In the genomic region with DNA sequence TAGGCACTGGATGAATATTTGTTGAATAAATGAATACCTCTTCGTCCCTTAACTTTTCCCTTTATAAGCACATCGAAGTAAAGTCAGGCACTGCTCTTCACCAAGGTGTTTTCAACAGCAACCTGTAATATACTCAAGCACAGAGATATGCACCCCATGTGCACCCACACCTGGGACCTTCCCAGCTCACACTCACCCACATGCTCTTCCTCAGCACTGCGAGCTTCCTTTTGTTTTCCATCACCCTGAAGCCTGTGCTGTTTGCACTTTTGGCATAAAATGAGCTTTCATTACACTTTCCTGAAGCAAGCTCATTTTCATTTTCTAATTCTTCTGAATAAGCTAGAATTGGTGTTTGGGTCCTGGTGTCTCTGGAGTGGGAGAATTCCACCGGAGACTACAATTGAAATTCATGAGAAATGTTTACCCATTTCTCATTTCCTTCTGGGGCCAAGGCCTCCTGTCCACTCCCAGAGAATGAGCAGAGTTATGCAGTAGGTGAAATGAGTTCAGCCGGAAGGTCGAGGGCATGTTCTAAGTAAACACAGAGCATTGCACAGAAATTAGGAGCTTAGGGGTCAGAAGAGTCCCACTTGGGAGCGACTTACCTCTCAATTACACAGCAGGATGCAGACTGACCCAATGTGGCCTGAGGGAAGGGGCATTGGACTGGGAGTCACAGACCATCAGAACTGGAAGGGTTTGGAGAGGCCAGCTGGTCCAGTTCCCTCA, we compare ENCODE assay signal across 1 cellular context.
TF ChIP-seq lines count a peak whose summit lies in the region.

No MANE protein-coding gene starts in this region.

TF ChIP-seq in HepG2, 621 proteins besides CTCF, POLR2A, EP300 and RAD21 (continued from another document and continues in another):
- TF ChIP-seq SOX13 (IDR thresholded peaks at IDR 0.05) = peak; percentile 49; the same call in 1 of the 2 replicates
- TF ChIP-seq SOX13 (CRISPR knock-in tag; conservative IDR thresholded peaks at IDR 0.05 in 1 of 2, IDR thresholded peaks at IDR 0.05 in 1 of 2) = peak in 1 of 2 experiments; percentile 86; a peak in 2 of 4 replicates
- no peak for TF ChIP-seq MAF1 (CRISPR knock-in tag; IDR thresholded peaks at IDR 0.05; ENCODE audit: borderline replicate concordance)
- peak; percentile 41 for TF ChIP-seq ZNF883 (CRISPR knock-in tag; IDR thresholded peaks at IDR 0.05; ENCODE audit: not compliant biosample characterization)
- no peak for TF ChIP-seq NFE2L2 (IDR thresholded peaks at IDR 0.05; ENCODE audit: low read length)
- TF ChIP-seq ZFP36 (IDR thresholded peaks at IDR 0.05; ENCODE audit: borderline replicate concordance, low read depth, low read length, partially characterized antibody) = no peak
- TF ChIP-seq ZBTB43 (CRISPR knock-in tag; conservative IDR thresholded peaks at IDR 0.05) = peak; percentile 79
- no peak for TF ChIP-seq ARNT (IDR thresholded peaks at IDR 0.05)
- TF ChIP-seq, protein P1, sequence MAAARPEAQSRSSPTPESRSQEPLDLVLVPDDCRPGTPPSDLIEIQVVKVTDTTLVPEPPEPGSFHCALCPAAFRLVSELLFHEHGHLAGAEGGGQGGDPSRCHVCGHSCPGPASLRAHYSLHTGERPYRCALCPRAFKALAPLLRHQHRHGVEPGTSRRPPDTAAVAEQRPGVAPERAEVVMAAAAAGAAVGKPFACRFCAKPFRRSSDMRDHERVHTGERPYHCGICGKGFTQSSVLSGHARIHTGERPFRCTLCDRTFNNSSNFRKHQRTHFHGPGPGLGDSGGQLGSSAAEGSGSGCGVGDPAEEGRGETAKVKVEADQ (CRISPR knock-in tag; IDR thresholded peaks at IDR 0.05; ENCODE audit: borderline replicate concordance) = 0 out of 2 replicates have a peak, but pooled peaks have one; percentile 64
- no peak for TF ChIP-seq NCOA5 (CRISPR knock-in tag; IDR thresholded peaks at IDR 0.05)
- no peak for TF ChIP-seq HNRNPUL1 (IDR thresholded peaks at IDR 0.05; ENCODE audit: low read depth, low read length)
- no peak for TF ChIP-seq ZFP90 (CRISPR knock-in tag; IDR thresholded peaks at IDR 0.05; ENCODE audit: borderline replicate concordance)
- no peak for TF ChIP-seq ZNF235 (CRISPR knock-in tag; IDR thresholded peaks at IDR 0.05; ENCODE audit: borderline replicate concordance)
- peak; percentile 100 for TF ChIP-seq RXRB (CRISPR knock-in tag; IDR thresholded peaks at IDR 0.05; ENCODE audit: borderline replicate concordance)
- TF ChIP-seq ZBTB38 (CRISPR knock-in tag; IDR thresholded peaks at IDR 0.05) = peak; percentile 59
- TF ChIP-seq EED (CRISPR knock-in tag; IDR thresholded peaks at IDR 0.05) = no peak
- no peak for TF ChIP-seq SP1 (IDR thresholded peaks at IDR 0.05)
- TF ChIP-seq SP1 (CRISPR knock-in tag; IDR thresholded peaks at IDR 0.05) = no peak
- TF ChIP-seq CBX5 (CRISPR knock-in tag; IDR thresholded peaks at IDR 0.05; ENCODE audit: borderline replicate concordance) = no peak; the same call in 1 of the 2 replicates
- peak; percentile 91 for TF ChIP-seq KDM3A (CRISPR knock-in tag; IDR thresholded peaks at IDR 0.05; ENCODE audit: low read depth)
- peak; percentile 69; the same call in 1 of the 2 replicates for TF ChIP-seq KDM4B (CRISPR knock-in tag; IDR thresholded peaks at IDR 0.05)
- TF ChIP-seq THYN1 (CRISPR knock-in tag; IDR thresholded peaks at IDR 0.05; ENCODE audit: borderline replicate concordance, low read depth) = no peak
- peak; percentile 76 for TF ChIP-seq CREM (IDR thresholded peaks at IDR 0.05)
- no peak for TF ChIP-seq CREM (CRISPR knock-in tag; IDR thresholded peaks at IDR 0.05)
- TF ChIP-seq MLX (CRISPR knock-in tag; IDR thresholded peaks at IDR 0.05) = peak; percentile 78
- TF ChIP-seq NFIB (CRISPR knock-in tag; IDR thresholded peaks at IDR 0.05; ENCODE audit: borderline replicate concordance) = no peak
- TF ChIP-seq ZNF572 (CRISPR knock-in tag; IDR thresholded peaks at IDR 0.05) = no peak
- no peak for TF ChIP-seq ARNT2 (CRISPR knock-in tag; IDR thresholded peaks at IDR 0.05; ENCODE audit: low read depth)
- peak; percentile 67; the same call in 1 of the 2 replicates for TF ChIP-seq LCORL (IDR thresholded peaks at IDR 0.05)
- peak; percentile 96 for TF ChIP-seq LCORL (CRISPR knock-in tag; IDR thresholded peaks at IDR 0.05)
- TF ChIP-seq ZNF510 (CRISPR knock-in tag; IDR thresholded peaks at IDR 0.05; ENCODE audit: low read depth) = 0 out of 2 replicates have a peak, but pooled peaks have one; percentile 74
- TF ChIP-seq DBP (CRISPR knock-in tag; IDR thresholded peaks at IDR 0.05; ENCODE audit: not compliant biosample characterization) = no peak
- peak; percentile 82; the same call in 1 of the 2 replicates for TF ChIP-seq NFIC (IDR thresholded peaks at IDR 0.05; ENCODE audit: low read length)
- no peak for TF ChIP-seq PAWR (CRISPR knock-in tag; IDR thresholded peaks at IDR 0.05; ENCODE audit: borderline replicate concordance)
- no peak for TF ChIP-seq TRIM22 (IDR thresholded peaks at IDR 0.05)
- TF ChIP-seq ZNF264 (CRISPR knock-in tag; IDR thresholded peaks at IDR 0.05) = peak; percentile 41; the same call in 1 of the 2 replicates
- TF ChIP-seq ZNF773 (CRISPR knock-in tag; IDR thresholded peaks at IDR 0.05; ENCODE audit: borderline replicate concordance) = no peak
- TF ChIP-seq NR3C1 (CRISPR knock-in tag; IDR thresholded peaks at IDR 0.05) = no peak
- TF ChIP-seq RBM39 (IDR thresholded peaks at IDR 0.05; ENCODE audit: low read depth, low read length, poor library complexity, severe bottlenecking) = no peak
- TF ChIP-seq ZFP82 (CRISPR knock-in tag; IDR thresholded peaks at IDR 0.05; ENCODE audit: borderline replicate concordance) = no peak
- no peak for TF ChIP-seq TOPORS (CRISPR knock-in tag; IDR thresholded peaks at IDR 0.05)
- TF ChIP-seq, protein P2, sequence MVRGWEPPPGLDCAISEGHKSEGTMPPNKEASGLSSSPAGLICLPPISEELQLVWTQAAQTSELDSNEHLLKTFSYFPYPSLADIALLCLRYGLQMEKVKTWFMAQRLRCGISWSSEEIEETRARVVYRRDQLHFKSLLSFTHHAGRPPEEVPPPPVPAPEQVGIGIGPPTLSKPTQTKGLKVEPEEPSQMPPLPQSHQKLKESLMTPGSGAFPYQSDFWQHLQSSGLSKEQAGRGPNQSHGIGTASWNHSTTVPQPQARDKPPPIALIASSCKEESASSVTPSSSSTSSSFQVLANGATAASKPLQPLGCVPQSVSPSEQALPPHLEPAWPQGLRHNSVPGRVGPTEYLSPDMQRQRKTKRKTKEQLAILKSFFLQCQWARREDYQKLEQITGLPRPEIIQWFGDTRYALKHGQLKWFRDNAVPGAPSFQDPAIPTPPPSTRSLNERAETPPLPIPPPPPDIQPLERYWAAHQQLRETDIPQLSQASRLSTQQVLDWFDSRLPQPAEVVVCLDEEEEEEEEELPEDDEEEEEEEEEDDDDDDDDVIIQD (CRISPR knock-in tag; IDR thresholded peaks at IDR 0.05; ENCODE audit: low read depth) = peak; percentile 86
- peak; percentile 56; the same call in 1 of the 2 replicates for TF ChIP-seq ZNF350 (CRISPR knock-in tag; IDR thresholded peaks at IDR 0.05; ENCODE audit: borderline replicate concordance, low read depth)
- TF ChIP-seq ZMYM4 (CRISPR knock-in tag; IDR thresholded peaks at IDR 0.05) = peak; percentile 92
- TF ChIP-seq ZNF839 (CRISPR knock-in tag; IDR thresholded peaks at IDR 0.05; ENCODE audit: borderline replicate concordance) = no peak
- peak; percentile 46; the same call in 1 of the 2 replicates for TF ChIP-seq NRL (CRISPR knock-in tag; IDR thresholded peaks at IDR 0.05; ENCODE audit: borderline replicate concordance)
- TF ChIP-seq, protein P3, sequence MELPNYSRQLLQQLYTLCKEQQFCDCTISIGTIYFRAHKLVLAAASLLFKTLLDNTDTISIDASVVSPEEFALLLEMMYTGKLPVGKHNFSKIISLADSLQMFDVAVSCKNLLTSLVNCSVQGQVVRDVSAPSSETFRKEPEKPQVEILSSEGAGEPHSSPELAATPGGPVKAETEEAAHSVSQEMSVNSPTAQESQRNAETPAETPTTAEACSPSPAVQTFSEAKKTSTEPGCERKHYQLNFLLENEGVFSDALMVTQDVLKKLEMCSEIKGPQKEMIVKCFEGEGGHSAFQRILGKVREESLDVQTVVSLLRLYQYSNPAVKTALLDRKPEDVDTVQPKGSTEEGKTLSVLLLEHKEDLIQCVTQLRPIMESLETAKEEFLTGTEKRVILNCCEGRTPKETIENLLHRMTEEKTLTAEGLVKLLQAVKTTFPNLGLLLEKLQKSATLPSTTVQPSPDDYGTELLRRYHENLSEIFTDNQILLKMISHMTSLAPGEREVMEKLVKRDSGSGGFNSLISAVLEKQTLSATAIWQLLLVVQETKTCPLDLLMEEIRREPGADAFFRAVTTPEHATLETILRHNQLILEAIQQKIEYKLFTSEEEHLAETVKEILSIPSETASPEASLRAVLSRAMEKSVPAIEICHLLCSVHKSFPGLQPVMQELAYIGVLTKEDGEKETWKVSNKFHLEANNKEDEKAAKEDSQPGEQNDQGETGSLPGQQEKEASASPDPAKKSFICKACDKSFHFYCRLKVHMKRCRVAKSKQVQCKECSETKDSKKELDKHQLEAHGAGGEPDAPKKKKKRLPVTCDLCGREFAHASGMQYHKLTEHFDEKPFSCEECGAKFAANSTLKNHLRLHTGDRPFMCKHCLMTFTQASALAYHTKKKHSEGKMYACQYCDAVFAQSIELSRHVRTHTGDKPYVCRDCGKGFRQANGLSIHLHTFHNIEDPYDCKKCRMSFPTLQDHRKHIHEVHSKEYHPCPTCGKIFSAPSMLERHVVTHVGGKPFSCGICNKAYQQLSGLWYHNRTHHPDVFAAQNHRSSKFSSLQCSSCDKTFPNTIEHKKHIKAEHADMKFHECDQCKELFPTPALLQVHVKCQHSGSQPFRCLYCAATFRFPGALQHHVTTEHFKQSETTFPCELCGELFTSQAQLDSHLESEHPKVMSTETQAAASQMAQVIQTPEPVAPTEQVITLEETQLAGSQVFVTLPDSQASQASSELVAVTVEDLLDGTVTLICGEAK (IDR thresholded peaks at IDR 0.05) = no peak
- TF ChIP-seq, protein P3 (CRISPR knock-in tag; IDR thresholded peaks at IDR 0.05) = no peak
- TF ChIP-seq KDM5A (IDR thresholded peaks at IDR 0.05; ENCODE audit: borderline replicate concordance, low read length) = no peak
- TF ChIP-seq ARNTL (CRISPR knock-in tag; IDR thresholded peaks at IDR 0.05) = peak; percentile 56; the same call in 1 of the 2 replicates
- no peak for TF ChIP-seq RELA (CRISPR knock-in tag; IDR thresholded peaks at IDR 0.05)
- TF ChIP-seq ZNF83 (CRISPR knock-in tag; IDR thresholded peaks at IDR 0.05; ENCODE audit: borderline replicate concordance) = no peak
- TF ChIP-seq ZNF333 (CRISPR knock-in tag; IDR thresholded peaks at IDR 0.05; ENCODE audit: borderline replicate concordance) = no peak
